In the genomic region with DNA sequence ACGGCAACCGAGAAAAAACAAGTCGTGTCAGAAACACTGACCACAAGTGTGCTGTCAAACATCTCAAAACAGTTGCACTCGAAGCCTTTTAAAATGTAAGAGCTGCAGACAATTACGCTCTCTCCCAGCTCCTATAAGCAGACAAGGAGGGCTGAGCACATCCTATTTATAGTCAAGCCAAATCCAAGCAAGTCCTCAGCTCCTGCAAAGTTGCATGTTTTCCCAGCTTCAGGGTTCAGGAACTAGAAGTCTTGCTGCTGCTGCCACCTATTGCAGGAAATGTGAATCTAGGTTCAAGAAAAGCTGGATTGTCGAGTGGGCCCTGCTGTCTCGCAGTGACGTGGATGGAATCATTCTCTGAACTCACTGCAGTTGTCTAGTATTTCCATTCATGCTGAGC, we compare ENCODE assay signal across 10 cellular contexts. TPM values are rescaled to one million over a fixed set of nuclear protein-coding genes. Genes with fewer than 3 reads are reported as not detected.
DNase-seq lines count a peak whose midpoint lies in the region; ATAC-seq and TF ChIP-seq lines count a peak whose summit lies in the region.
"Had no signal": no experiment of that assay in that cellular context is flagged by ENCODE, and none has a peak within 500 bp of the region (broad histone marks: within the 10 kb centered on the region; RNA-seq: fewer than 3 reads in every experiment).

No MANE protein-coding gene starts in this region.

- no peaks in the 10 kb centered on the region for H3K79me2 ChIP-seq in osteoblast (ENCODE audit: insufficient read depth, low read length)

- no peak overlapping the region for H2AFZ ChIP-seq in osteoblast (ENCODE audit: low read length)

- peaks cover 13% of the 10 kb centered on the region for H3K27me3 ChIP-seq in osteoblast (ENCODE audit: insufficient read depth, low read length)

- no peak overlapping the region for H3K27ac ChIP-seq in osteoblast (ENCODE audit: low read depth, low read length)

- H3K36me3 Mint-ChIP-seq in activated T-helper 2 cell treated with anti-CD3 and anti-CD28 coated beads, Interferon-gamma antibody, Interleukin-2, Interleukin-4, amounts not matched to agents 10 μg/mL and 5 μg/mL and 100 μg/mL, durations not matched to agents 14 hours and 24 hours and 36 hours (ENCODE audit: low read depth): no peaks in the 10 kb centered on the region

- peak; percentile 51 for TF ChIP-seq CTCF in epithelial cell of proximal tubule (conservative IDR thresholded peaks at IDR 0.05; ENCODE audit: low read depth, low read length)
- TF ChIP-seq CTCF in osteoblast (IDR thresholded peaks at IDR 0.05; ENCODE audit: extremely low read depth, low read depth, low read length): peak; percentile 53

- ATAC-seq in GM21381 (IDR thresholded peaks at IDR 0.05; ENCODE audit: unreplicated experiment): no peak

- in situ Hi-C loops in G401 (cut with HindIII; ENCODE audit: low sequenced_read_pairs): no loop called here

- H3K27me3 Mint-ChIP-seq in activated T-helper 2 cell treated with anti-CD3 and anti-CD28 coated beads, Interferon-gamma antibody, Interleukin-2, Interleukin-4, amounts not matched to agents 10 μg/mL and 5 μg/mL and 100 μg/mL, durations not matched to agents 14 hours and 24 hours and 36 hours (ENCODE audit: low read depth): peaks cover 6% of the 10 kb centered on the region

- no peak overlapping the region for H3K4me3 Mint-ChIP-seq in activated T-helper 2 cell treated with anti-CD3 and anti-CD28 coated beads, Interferon-gamma antibody, Interleukin-2, Interleukin-4, amounts not matched to agents 10 μg/mL and 5 μg/mL and 100 μg/mL, durations not matched to agents 14 hours and 24 hours and 36 hours (ENCODE audit: low read depth)

- H3K4me3 ChIP-seq in epithelial cell of proximal tubule (ENCODE audit: low read depth, low read length) (no peak overlapping the region), osteoblast (ENCODE audit: insufficient read depth, low read length) (no peak overlapping the region)

- no peaks in the 10 kb centered on the region for H4K20me1 ChIP-seq in osteoblast (ENCODE audit: insufficient read depth, low read length)

- no peaks in the 10 kb centered on the region for H3K4me1 Mint-ChIP-seq in activated T-helper 2 cell treated with anti-CD3 and anti-CD28 coated beads, Interferon-gamma antibody, Interleukin-2, Interleukin-4, amounts not matched to agents 10 μg/mL and 5 μg/mL and 100 μg/mL, durations not matched to agents 14 hours and 24 hours and 36 hours (ENCODE audit: low read depth)

- H3K4me2 ChIP-seq in osteoblast (ENCODE audit: insufficient read depth, low read length): no peak overlapping the region

- H3K27ac Mint-ChIP-seq in activated T-helper 2 cell treated with anti-CD3 and anti-CD28 coated beads, Interferon-gamma antibody, Interleukin-2, Interleukin-4, amounts not matched to agents 10 μg/mL and 5 μg/mL and 100 μg/mL, durations not matched to agents 14 hours and 24 hours and 36 hours: no peak overlapping the region

- H3K9me3 Mint-ChIP-seq in activated T-helper 2 cell treated with anti-CD3 and anti-CD28 coated beads, Interferon-gamma antibody, Interleukin-2, Interleukin-4, amounts not matched to agents 10 μg/mL and 5 μg/mL and 100 μg/mL, durations not matched to agents 14 hours and 24 hours and 36 hours: peaks cover 10% of the 10 kb centered on the region

- no peaks in the 10 kb centered on the region for H3K36me3 ChIP-seq in osteoblast (ENCODE audit: insufficient read depth, low read length)

- no peaks in the 10 kb centered on the region for H3K9me3 ChIP-seq in osteoblast (ENCODE audit: low read depth, low read length)

- DNase-seq in G401 (ENCODE audit: low spot score): peak; percentile 10
- peak; percentile 1 for DNase-seq in NCI-H524 treated with DMSO at 0.1 percent for 48 hours (lab: John Stamatoyannopoulos, UW)
- no peak for DNase-seq in epithelial cell of proximal tubule (ENCODE audit: low read depth)
- DNase-seq in osteoblast (ENCODE audit: insufficient read length, low spot score, missing footprints): no peak
- no peak for DNase-seq in activated CD8-positive, alpha-beta memory T cell treated with anti-CD3 and anti-CD28 coated beads for 24 hours
- no peak for DNase-seq in stimulated activated CD4-positive, alpha-beta T cell treated with anti-CD3 and anti-CD28 coated beads, Interleukin-2, amount 100 ng/mL, for 24 hours
- no peak for DNase-seq in activated T-helper 2 cell treated with anti-CD3 and anti-CD28 coated beads, Interferon-gamma antibody, Interleukin-2, Interleukin-4, amounts not matched to agents 10 μg/mL and 5 μg/mL and 100 μg/mL, durations not matched to agents 14 hours and 24 hours and 36 hours (ENCODE audit: low spot score)
- DNase-seq: GOT3, T-helper 9 cell had no signal

- H3K4me1 ChIP-seq in osteoblast (ENCODE audit: insufficient read depth, low read length): no peaks in the 10 kb centered on the region

- intact Hi-C loops in activated T-helper 2 cell treated with anti-CD3 and anti-CD28 coated beads, Interferon-gamma antibody, Interleukin-2, Interleukin-4, amounts not matched to agents 10 μg/mL and 5 μg/mL and 100 μg/mL, durations not matched to agents 14 hours and 24 hours and 36 hours (cut with micrococcal nuclease): no loop called here

RNA-seq across cellular contexts. Expression of a gene that starts 15.5 kb away (rescaled TPM):
- 0.25 and 0.54 TPM in 2 replicates for total RNA-seq in G401 (2014; rRNA removed; shearing (Covaris generic))
- total RNA-seq in epithelial cell of proximal tubule (0.07 and 0.23 TPM in 2 replicates), osteoblast (1.8 and 2.9 TPM in 2 replicates)
- total RNA-seq in activated T-helper 2 cell treated with anti-CD3 and anti-CD28 coated beads, Interferon-gamma antibody, Interleukin-2, Interleukin-4, amounts not matched to agents 10 μg/mL and 5 μg/mL and 100 μg/mL, durations not matched to agents 14 hours and 24 hours and 36 hours: 0.11 TPM in 1 of 2 replicates, not detected in the other

Comparison
In these comparisons a context has a peak if more than half of its experiments do, and no peak if none do; other contexts are left out.
1. DNase-seq: peak in G401 (single experiment) and NCI-H524 treated with DMSO at 0.1 percent for 48 hours (single experiment); none in epithelial cell of proximal tubule (single experiment), osteoblast (single experiment), activated CD8-positive, alpha-beta memory T cell treated with anti-CD3 and anti-CD28 coated beads for 24 hours (single experiment), stimulated activated CD4-positive, alpha-beta T cell treated with anti-CD3 and anti-CD28 coated beads, Interleukin-2, amount 100 ng/mL, for 24 hours (0 of 2) and activated T-helper 2 cell treated with anti-CD3 and anti-CD28 coated beads, Interferon-gamma antibody, Interleukin-2, Interleukin-4, amounts not matched to agents 10 μg/mL and 5 μg/mL and 100 μg/mL, durations not matched to agents 14 hours and 24 hours and 36 hours (single experiment).